ENCODE assay signal across 25 cellular contexts in genomic region chr11:106311531-106312230, GRCh38.
"Had no signal": no experiment of that assay in that cellular context is flagged by ENCODE, and none has a peak within 500 bp of the region (broad histone marks: within the 10 kb centered on the region; RNA-seq: fewer than 3 reads in every experiment).

No MANE protein-coding gene starts in this region.

- H2AFZ ChIP-seq: hepatocyte, neural progenitor cell had no signal

- DNase-seq: activated CD4-positive, alpha-beta T cell treated with anti-CD3 and anti-CD28 coated beads, Interleukin-2, amount 50 U/mL, for 1 hour; activated CD4-positive, CD25-positive, alpha-beta regulatory T cell treated with anti-CD3 and anti-CD28 coated beads, Interleukin-2, amount 50 U/mL, for 72 hours; activated gamma-delta T cell treated with Interleukin-2 at 50 U/mL for 16 hours; activated T-cell treated with anti-CD3 and anti-CD28 coated beads, Interleukin-2, amount 50 U/mL, for 1 hour; aorta; endodermal cell; esophagus squamous epithelium; foreskin melanocyte; immature natural killer cell; naive thymus-derived CD8-positive, alpha-beta T cell; sigmoid colon; stimulated activated CD4-positive, alpha-beta T cell treated with anti-CD3 and anti-CD28 coated beads, Interleukin-15, amount 100 ng/mL, for 24 hours; stimulated activated CD8-positive, alpha-beta memory T cell treated with anti-CD3 and anti-CD28 coated beads, Interleukin-4, amount 100 ng/mL, for 48 hours; stimulated activated naive B cell treated with anti-CD40 and anti-IgM and Interleukin-4, amounts not matched to agents 10 μg/mL and 1 μg/mL and 100 μg/mL, for 72 hours; testis; WERI-Rb-1 had no signal

- H3K27ac ChIP-seq: coronary artery, esophagus squamous epithelium, hepatocyte, neural progenitor cell, sigmoid colon, testis, vagina, WERI-Rb-1 had no signal

- H3K4me1 Mint-ChIP-seq: activated naive CD4-positive, alpha-beta T cell treated with anti-CD3 and anti-CD28 coated beads, Interleukin-2, amount 50 U/mL, for 24 hours; endodermal cell; immature natural killer cell; naive thymus-derived CD8-positive, alpha-beta T cell; stimulated activated naive B cell treated with anti-CD40 and anti-IgM and Interleukin-4, amounts not matched to agents 10 μg/mL and 1 μg/mL and 100 μg/mL, for 72 hours had no signal

- H3K9me3 ChIP-seq: esophagus squamous epithelium, sigmoid colon, testis, vagina had no signal

- H3K36me3 ChIP-seq: esophagus squamous epithelium, neural progenitor cell, sigmoid colon, vagina, WERI-Rb-1 had no signal

- H3K4me3 ChIP-seq: coronary artery, esophagus squamous epithelium, hepatocyte, lung, neural progenitor cell, sigmoid colon, smooth muscle cell, testis, vagina had no signal

- H3K9ac ChIP-seq: neural progenitor cell had no signal

- H3K4me1 ChIP-seq: esophagus squamous epithelium, sigmoid colon, testis, vagina had no signal

- H3K79me2 ChIP-seq: hepatocyte had no signal

- H3K27ac Mint-ChIP-seq: activated naive CD4-positive, alpha-beta T cell treated with anti-CD3 and anti-CD28 coated beads, Interleukin-2, amount 50 U/mL, for 24 hours; endodermal cell; immature natural killer cell; naive thymus-derived CD8-positive, alpha-beta T cell; neural progenitor cell; stimulated activated naive B cell treated with anti-CD40 and anti-IgM and Interleukin-4, amounts not matched to agents 10 μg/mL and 1 μg/mL and 100 μg/mL, for 72 hours; type B pancreatic cell had no signal

- H3K27me3 Mint-ChIP-seq: activated naive CD4-positive, alpha-beta T cell treated with anti-CD3 and anti-CD28 coated beads, Interleukin-2, amount 50 U/mL, for 24 hours; naive thymus-derived CD8-positive, alpha-beta T cell; stimulated activated naive B cell treated with anti-CD40 and anti-IgM and Interleukin-4, amounts not matched to agents 10 μg/mL and 1 μg/mL and 100 μg/mL, for 72 hours; type B pancreatic cell had no signal

- FAIRE-seq: TTC549 had no signal

- H3K4me2 ChIP-seq: hepatocyte, neural progenitor cell, smooth muscle cell had no signal

- H3K36me3 Mint-ChIP-seq: activated naive CD4-positive, alpha-beta T cell treated with anti-CD3 and anti-CD28 coated beads, Interleukin-2, amount 50 U/mL, for 24 hours; immature natural killer cell; naive thymus-derived CD8-positive, alpha-beta T cell; neural progenitor cell; stimulated activated naive B cell treated with anti-CD40 and anti-IgM and Interleukin-4, amounts not matched to agents 10 μg/mL and 1 μg/mL and 100 μg/mL, for 72 hours; type B pancreatic cell had no signal

- H3K9me3 Mint-ChIP-seq: activated naive CD4-positive, alpha-beta T cell treated with anti-CD3 and anti-CD28 coated beads, Interleukin-2, amount 50 U/mL, for 24 hours had no signal

- H3K4me3 Mint-ChIP-seq: activated naive CD4-positive, alpha-beta T cell treated with anti-CD3 and anti-CD28 coated beads, Interleukin-2, amount 50 U/mL, for 24 hours; endodermal cell; immature natural killer cell; naive thymus-derived CD8-positive, alpha-beta T cell; neural progenitor cell; stimulated activated naive B cell treated with anti-CD40 and anti-IgM and Interleukin-4, amounts not matched to agents 10 μg/mL and 1 μg/mL and 100 μg/mL, for 72 hours; type B pancreatic cell had no signal

- H3K27me3 ChIP-seq: esophagus squamous epithelium, hepatocyte, neural progenitor cell, sigmoid colon, testis, vagina had no signal
